ENCODE assay signal across 10 cellular contexts in the genomic region with DNA sequence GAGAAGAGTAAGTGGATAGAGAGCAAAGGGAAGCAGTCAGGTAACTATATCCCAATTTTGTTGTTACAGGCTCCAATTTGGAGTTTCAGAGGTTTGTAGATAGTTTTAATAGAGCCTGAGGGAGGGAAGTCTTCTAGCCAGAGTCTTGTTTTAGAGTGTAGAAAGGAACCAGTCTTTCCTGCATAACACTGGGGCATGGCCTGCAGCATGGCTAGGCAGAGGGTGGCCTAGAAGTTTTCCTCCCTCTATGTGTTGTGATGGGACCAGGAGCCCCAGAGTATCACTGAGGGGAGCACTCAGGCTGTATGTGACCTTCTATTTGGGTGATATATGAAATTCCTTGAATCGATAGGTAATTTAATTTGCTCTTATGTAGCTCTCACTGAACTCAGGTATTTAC. TPM values are rescaled to one million over a fixed set of nuclear protein-coding genes. Genes with fewer than 3 reads are reported as not detected.
"Had no signal": no experiment of that assay in that cellular context is flagged by ENCODE, and none has a peak within 500 bp of the region (broad histone marks: within the 10 kb centered on the region; RNA-seq: fewer than 3 reads in every experiment).

No MANE protein-coding gene starts in this region.

- H3K27me3 Mint-ChIP-seq: IgD-negative memory B cell had no signal

- H3K9me3 ChIP-seq: HAP-1 had no signal

- H3K27ac Mint-ChIP-seq: HFFc6, IgD-negative memory B cell had no signal

- ATAC-seq: HCT116, HepG2 had no signal

- H3K4me3 ChIP-seq: HAP-1 had no signal

- H3K4me3 Mint-ChIP-seq: HFFc6, IgD-negative memory B cell had no signal

- DNase-seq: GOT3, H7, HFFc6, KBM-7 had no signal

- H3K36me3 Mint-ChIP-seq: IgD-negative memory B cell had no signal

- H3K36me3 ChIP-seq: HAP-1 had no signal

- H3K9me3 Mint-ChIP-seq: HFFc6, IgD-negative memory B cell had no signal

RNA-seq across cellular contexts. Expression of a gene that starts 22.5 kb away (rescaled TPM):
- total RNA-seq: H4, H7, HFFc6, HT1080 had no signal
- polyA plus RNA-seq: IgD-negative memory B cell had no signal

RNA-seq across cellular contexts. Expression of a gene that starts 29.3 kb away (rescaled TPM):
- total RNA-seq: H4, H7, HepG2, HFFc6, HT1080 had no signal
- polyA plus RNA-seq: HepG2, IgD-negative memory B cell had no signal
